In genomic region chr11:60130496-60130895, GRCh38 we compare ENCODE assay signal across 8 cellular contexts.
A peak's percentile ranks its signal among the peaks of the same experiment; 100 is the strongest.
DNase-seq lines count a peak whose midpoint lies in the region; ATAC-seq lines count a peak whose summit lies in the region.

No MANE protein-coding gene starts in this region.

- peak; percentile 8 for DNase-seq in NCI-H146 (lab: John Stamatoyannopoulos, UW)
- no peak for DNase-seq in NCI-H146 treated with DMSO at 0.1 percent for 48 hours (lab: John Stamatoyannopoulos, UW; ENCODE audit: unreplicated experiment)
- DNase-seq in KBM-7 = peak; percentile 70
- DNase-seq in SW480 (ENCODE audit: low spot score) = peak; percentile 62
- peak; percentile 42 for DNase-seq in iPS DF 19.7 (ENCODE audit: low read depth, low spot score)
- DNase-seq in AG08395 (ENCODE audit: low spot score) = no peak
- DNase-seq in epidermal melanocyte (ENCODE audit: insufficient read length, low spot score) = no peak

- ATAC-seq in HG03196 (IDR thresholded peaks at IDR 0.05; ENCODE audit: unreplicated experiment) = no peak

- in situ Hi-C loops in KBM-7 (cut with MboI; ENCODE audit: low pct_unique_long_range_greater_than_20kb, low sequenced_read_pairs) = no loop called here

Comparison
In these comparisons a context has a peak if more than half of its experiments do, and no peak if none do; other contexts are left out.
1. DNase-seq: peak in NCI-H146 (single experiment), KBM-7 (single experiment), SW480 (single experiment) and iPS DF 19.7 (single experiment); none in NCI-H146 treated with DMSO at 0.1 percent for 48 hours (single experiment), AG08395 (single experiment) and epidermal melanocyte (single experiment).